In the genomic region with DNA sequence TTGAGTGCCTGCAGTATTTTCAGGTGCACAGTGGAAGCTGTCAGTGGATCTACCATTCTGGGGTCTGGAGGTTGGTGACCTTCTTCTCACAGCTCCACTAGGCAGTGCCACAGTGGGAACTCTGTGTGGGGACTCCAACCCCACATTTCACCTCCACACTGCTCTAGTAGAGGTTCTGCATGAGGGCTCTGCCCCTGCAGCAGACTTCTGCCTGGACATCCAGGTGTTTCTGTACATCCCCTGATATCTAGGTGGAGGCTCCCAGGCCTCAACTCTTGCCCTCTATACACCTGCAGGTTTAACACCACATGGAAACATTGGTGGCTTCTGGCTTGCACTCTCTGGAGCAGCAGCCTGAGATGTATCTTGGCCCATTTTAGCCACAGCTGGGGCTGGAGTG, we compare ENCODE assay signal across 11 cellular contexts. TPM values are rescaled to one million over a fixed set of nuclear protein-coding genes. Genes with fewer than 3 reads are reported as not detected.
"Had no signal": no experiment of that assay in that cellular context is flagged by ENCODE, and none has a peak within 500 bp of the region (broad histone marks: within the 10 kb centered on the region; RNA-seq: fewer than 3 reads in every experiment).

No MANE protein-coding gene starts in this region.

- H3K4me3 ChIP-seq: GM23248, GM23338, HAP-1 had no signal

- FAIRE-seq: H1, H54 had no signal

- H3K4me2 ChIP-seq: GM23338 had no signal

- ATAC-seq: GM23338, HCT116 had no signal

- H3K9ac ChIP-seq: GM23248 had no signal

- H3K4me1 ChIP-seq: HAP-1 had no signal

- H2AFZ ChIP-seq: GM23248, GM23338 had no signal

- H3K36me3 ChIP-seq: HAP-1 had no signal

- H3K27ac ChIP-seq: GM23248 had no signal

- DNase-seq: GM23248, GOT3, H7, H9, HCEC 1CT, HFFc6 had no signal

RNA-seq across cellular contexts. Expression of a gene that starts 33.3 kb away (rescaled TPM):
- total RNA-seq: GM23248 had no signal
